ENCODE assay signal across 8 cellular contexts in genomic region chr6:170147832-170148708, GRCh38.
DNase-seq lines count a peak whose midpoint lies in the region; ATAC-seq and TF ChIP-seq lines count a peak whose summit lies in the region.

No MANE protein-coding gene starts in this region.

- H3K9me3 ChIP-seq in right atrium auricular region (peaks cover 0 to 9% of the 10 kb centered on the region in 2 donors), colonic mucosa (no peaks in the 10 kb centered on the region)

- peak; percentile 10 for ATAC-seq in Right ventricle myocardium superior (ENCODE audit: poor library complexity)

- H3K27ac ChIP-seq in right atrium auricular region: peak overlapping the region in 1 of 2 donors; percentile 33
- no peak overlapping the region for H3K27ac ChIP-seq in colonic mucosa

- TF ChIP-seq CTCF in right atrium auricular region (IDR thresholded peaks at IDR 0.05) (no peak), colonic mucosa (IDR thresholded peaks at IDR 0.05) (no peak)

- peaks cover 81 to 94% of the 10 kb centered on the region in 2 donors for H3K4me1 Mint-ChIP-seq in immature natural killer cell

- H3K9me3 Mint-ChIP-seq in immature natural killer cell: peaks cover 0 to 14% (median 6%) of the 10 kb centered on the region in 6 donors

- H3K4me3 Mint-ChIP-seq in immature natural killer cell: peak overlapping the region; percentile 82 to 87 (median 86)

- H3K4me1 ChIP-seq in right atrium auricular region: peaks cover 0 to 34% of the 10 kb centered on the region in 2 donors
- H3K4me1 ChIP-seq in colonic mucosa: peaks cover 5% of the 10 kb centered on the region

- peak; percentile 51 for DNase-seq in Right ventricle myocardium superior
- DNase-seq in right atrium auricular region (ENCODE audit: low spot score): no peak
- peak; percentile 38 to 47 for DNase-seq in activated CD8-positive, alpha-beta memory T cell treated with anti-CD3 and anti-CD28 coated beads for 4 hours (ENCODE audit: low read depth in 2 of 2)
- peak; percentile 92 to 94 (median 93) for DNase-seq in immature natural killer cell
- DNase-seq in stimulated activated naive CD4-positive, alpha-beta T cell (lab: John Stamatoyannopoulos, UW): peak in 5 of 6 experiments; percentile 9 to 50 (median 44)
- no peak for DNase-seq in H4 (ENCODE audit: low spot score)
- no peak for DNase-seq in T1000 (lab: John Stamatoyannopoulos, UW)
- no peak for DNase-seq in colonic mucosa

- no peaks in the 10 kb centered on the region for H3K36me3 ChIP-seq in right atrium auricular region
- H3K36me3 ChIP-seq in colonic mucosa: no peaks in the 10 kb centered on the region

- intact Hi-C loops in Right ventricle myocardium superior (cut with DNase I) (no loop called here), colonic mucosa (cut with DNase I) (no loop called here)

- H3K27ac Mint-ChIP-seq in immature natural killer cell: peak overlapping the region; percentile 90 to 96 (median 96)

- peak overlapping the region in 1 of 2 donors; percentile 13 for H3K9ac ChIP-seq in colonic mucosa (ENCODE audit: low read depth in 2 of 2, low read length in 2 of 2)

- peaks cover 6 to 10% (median 7%) of the 10 kb centered on the region in 3 donors for H3K36me3 Mint-ChIP-seq in immature natural killer cell

- H3K27me3 ChIP-seq in right atrium auricular region (no peaks in the 10 kb centered on the region), colonic mucosa (no peaks in the 10 kb centered on the region)

- peaks cover 20 to 42% (median 30%) of the 10 kb centered on the region in 3 donors for H3K27me3 Mint-ChIP-seq in immature natural killer cell (ENCODE audit: low read depth in 3 of 3)

- H3K4me3 ChIP-seq in right atrium auricular region (no peak overlapping the region), colonic mucosa (no peak overlapping the region)

Comparison
In these comparisons a context has a peak if more than half of its experiments do, and no peak if none do; other contexts are left out.
1. DNase-seq: peak in Right ventricle myocardium superior (single experiment), activated CD8-positive, alpha-beta memory T cell treated with anti-CD3 and anti-CD28 coated beads for 4 hours (2 of 2), immature natural killer cell (3 of 3) and stimulated activated naive CD4-positive, alpha-beta T cell (5 of 6); none in right atrium auricular region (single experiment), H4 (single experiment), T1000 (single experiment) and colonic mucosa (single experiment).